In genomic region chr22:37487129-37487528, GRCh38 we compare ENCODE assay signal across 14 cellular contexts. TPM values are rescaled to one million over a fixed set of nuclear protein-coding genes. Genes with fewer than 3 reads are reported as not detected.
DNase-seq lines count a peak whose midpoint lies in the region; ATAC-seq and TF ChIP-seq lines count a peak whose summit lies in the region.
"Had no signal": no experiment of that assay in that cellular context is flagged by ENCODE, and none has a peak within 500 bp of the region (broad histone marks: within the 10 kb centered on the region; RNA-seq: fewer than 3 reads in every experiment).

No MANE protein-coding gene starts in this region.

- CTCF ChIA-PET in T-cell (lab: Charles Lee) = interaction anchor here (1.6 to 2.1 kb wide), 2 partner anchors 11 kb away, joined by 4 to 7 read pairs; no protein-coding TSS in a partner anchor

- TF ChIP-seq CTCF in left ventricle myocardium inferior (IDR thresholded peaks at IDR 0.05; ENCODE audit: borderline replicate concordance) = no peak
- no peak for TF ChIP-seq CTCF in endodermal cell (conservative IDR thresholded peaks at IDR 0.05)

- no peaks in the 10 kb centered on the region for H3K9me3 ChIP-seq in left ventricle myocardium inferior (replicated peaks)
- no peaks in the 10 kb centered on the region for H3K9me3 ChIP-seq in endodermal cell (ENCODE audit: control insufficient read depth, low read length)
- H3K9me3 ChIP-seq: psoas muscle had no signal

- ATAC-seq in left cardiac atrium (no peak), T-cell (replicated peaks in 1 of 4) (no peak), GM19351 (IDR thresholded peaks at IDR 0.05; ENCODE audit: unreplicated experiment) (no peak)
- no peak for ATAC-seq in stimulated activated naive CD8-positive, alpha-beta T cell treated with anti-CD3 and anti-CD28 coated beads, Interleukin-15, amount 100 ng/mL, for 72 hours

- peak overlapping the region; percentile 98 for H3K27ac Mint-ChIP-seq in T-cell
- no peak overlapping the region for H3K27ac Mint-ChIP-seq in endodermal cell
- peak overlapping the region in 1 of 2 donors; percentile 97 for H3K27ac Mint-ChIP-seq in stimulated activated naive CD8-positive, alpha-beta T cell treated with anti-CD3 and anti-CD28 coated beads, Interleukin-15, amount 100 ng/mL, for 72 hours

- no peak overlapping the region for H3K9ac ChIP-seq in endodermal cell (ENCODE audit: extremely low read depth, low read length, poor library complexity, severe bottlenecking)

- peaks cover 47% of the 10 kb centered on the region for H3K4me1 ChIP-seq in left ventricle myocardium inferior
- peaks cover 4% of the 10 kb centered on the region for H3K4me1 ChIP-seq in endodermal cell (ENCODE audit: control insufficient read depth, insufficient read depth, low read length)
- H3K4me1 ChIP-seq: psoas muscle had no signal

- peaks cover 31% of the 10 kb centered on the region for H3K27me3 ChIP-seq in left ventricle myocardium inferior (ENCODE audit: low read depth)
- no peaks in the 10 kb centered on the region for H3K27me3 ChIP-seq in endodermal cell (ENCODE audit: control insufficient read depth, insufficient read depth, low read length, poor library complexity, severe bottlenecking)

- POLR2A ChIA-PET in T-cell (lab: Charles Lee) = no interaction called here

- no peak overlapping the region for H3K4me3 ChIP-seq in left ventricle myocardium inferior
- no peak overlapping the region for H3K4me3 ChIP-seq in endodermal cell (ENCODE audit: low read length)

- peaks cover 63 to 84% (median 66%) of the 10 kb centered on the region in 3 donors for H3K4me1 Mint-ChIP-seq in T-cell
- H3K4me1 Mint-ChIP-seq in endodermal cell = peaks cover 26% of the 10 kb centered on the region
- H3K4me1 Mint-ChIP-seq in stimulated activated naive CD8-positive, alpha-beta T cell treated with anti-CD3 and anti-CD28 coated beads, Interleukin-15, amount 100 ng/mL, for 72 hours = peaks cover 72% of the 10 kb centered on the region

- WGBS in endodermal cell (ENCODE audit: insufficient coverage in 1 of 2, insufficient read length in 1 of 2), 2 experiments = 86 to 89% methylated on average over 6 to 10 of the region's 10 CpGs

- DNase-seq in left ventricle myocardium inferior (no peak), left cardiac atrium (no peak), T-cell (no peak), endodermal cell (no peak), activated gamma-delta T cell (lab: John Stamatoyannopoulos, UW) (no peak)
- DNase-seq in stimulated activated naive CD8-positive, alpha-beta T cell treated with anti-CD3 and anti-CD28 coated beads, Interleukin-15, amount 100 ng/mL, for 72 hours = no peak
- no peak for DNase-seq in stimulated activated CD4-positive, alpha-beta T cell treated with anti-CD3 and anti-CD28 coated beads, Interleukin-4, amount 100 ng/mL, for 4 hours
- DNase-seq: AML-193; NCI-H187; NCI-H748 treated with DMSO at 0.1 percent for 48 hours; psoas muscle; SIG-M5; stimulated activated naive CD4-positive, alpha-beta T cell treated with Interleukin-2 at 50 U/mL for 16 hours had no signal

- H3K36me3 Mint-ChIP-seq in T-cell = peaks cover 7% of the 10 kb centered on the region
- peaks cover 11% of the 10 kb centered on the region for H3K36me3 Mint-ChIP-seq in endodermal cell (ENCODE audit: low read depth)

- intact Hi-C loops in left ventricle myocardium inferior (cut with micrococcal nuclease) (no loop called here), left cardiac atrium (cut with DNase I) (no loop called here)

- H3K27ac ChIP-seq in left ventricle myocardium inferior (replicated peaks) = peak overlapping the region; percentile 88
- H3K27ac ChIP-seq in endodermal cell (ENCODE audit: low read depth, low read length) = peak overlapping the region; percentile 30
- H3K27ac ChIP-seq: psoas muscle had no signal

- H3K9me3 Mint-ChIP-seq in T-cell (no peaks in the 10 kb centered on the region), endodermal cell (no peaks in the 10 kb centered on the region)
- no peaks in the 10 kb centered on the region for H3K9me3 Mint-ChIP-seq in stimulated activated naive CD8-positive, alpha-beta T cell treated with anti-CD3 and anti-CD28 coated beads, Interleukin-15, amount 100 ng/mL, for 72 hours

- H3K36me3 ChIP-seq in left ventricle myocardium inferior (no peaks in the 10 kb centered on the region), endodermal cell (ENCODE audit: control insufficient read depth, insufficient read depth, low read length) (no peaks in the 10 kb centered on the region)

- H3K4me3 Mint-ChIP-seq in T-cell (peak overlapping the region; percentile 86 to 96 (median 94)), endodermal cell (no peak overlapping the region)
- peak overlapping the region; percentile 94 to 96 for H3K4me3 Mint-ChIP-seq in stimulated activated naive CD8-positive, alpha-beta T cell treated with anti-CD3 and anti-CD28 coated beads, Interleukin-15, amount 100 ng/mL, for 72 hours

- H3K27me3 Mint-ChIP-seq in T-cell (no peaks in the 10 kb centered on the region), endodermal cell (ENCODE audit: insufficient read depth) (peaks cover 4% of the 10 kb centered on the region)
- H3K27me3 Mint-ChIP-seq in stimulated activated naive CD8-positive, alpha-beta T cell treated with anti-CD3 and anti-CD28 coated beads, Interleukin-15, amount 100 ng/mL, for 72 hours = no peaks in the 10 kb centered on the region

RNA-seq across cellular contexts. Expression of gene MFNG, which starts 0.9 kb away (rescaled TPM):
- total RNA-seq in left ventricle myocardium inferior (11.8 TPM), left cardiac atrium (10 to 100 TPM; 14.1 to 17.4 TPM), T-cell (100 to 1,000 TPM; 153 to 296 (median 268) TPM), endodermal cell (1 to 10 TPM; 1.9 to 6.6 TPM)
- 25.3 TPM for polyA plus RNA-seq in endodermal cell (2013, experiment 1 of 2)
- 22.9 TPM for polyA plus RNA-seq in endodermal cell (2013, experiment 2 of 2)

RNA-seq across cellular contexts. Expression of gene CARD10, which starts 32.1 kb away (rescaled TPM):
- 9.0 TPM for total RNA-seq in left ventricle myocardium inferior
- total RNA-seq in left cardiac atrium = 1 to 10 TPM; 7.7 to 9.2 TPM
- under 1 TPM in 4 of 5 donors, not detected in 1; 0.44 to 0.79 (median 0.52) TPM for total RNA-seq in T-cell
- total RNA-seq in endodermal cell = 10 to 100 TPM; 20.3 to 24.4 TPM
- 4.8 TPM for polyA plus RNA-seq in endodermal cell (2013, experiment 1 of 2)
- 6.1 TPM for polyA plus RNA-seq in endodermal cell (2013, experiment 2 of 2)

RNA-seq across cellular contexts. Expression of gene ELFN2, which starts 59.9 kb away (rescaled TPM):
- total RNA-seq in left ventricle myocardium inferior = not detected
- total RNA-seq in left cardiac atrium = under 1 TPM in 1 of 2 donors, not detected in 1; 0.05 TPM
- total RNA-seq in T-cell = under 1 TPM; 0.09 to 0.88 (median 0.70) TPM
- under 1 TPM; 0.40 to 0.46 TPM for total RNA-seq in endodermal cell
- polyA plus RNA-seq in endodermal cell (2013, experiment 1 of 2) = 2.1 TPM
- 1.7 TPM for polyA plus RNA-seq in endodermal cell (2013, experiment 2 of 2)
- total RNA-seq: psoas muscle had no signal

Comparison
In these comparisons a context has a peak if more than half of its experiments do, and no peak if none do; other contexts are left out.
1. RNA of gene MFNG, which starts 0.9 kb away (total RNA-seq): 153 to 296 TPM in T-cell; 14.1 to 17.4 TPM in left cardiac atrium, 11.8 TPM in left ventricle myocardium inferior (single experiment) and 1.9 to 6.6 TPM in endodermal cell; every median in the first group is over 4 times any median in the second.